ENCODE assay signal across 1 cellular context in the genomic region with DNA sequence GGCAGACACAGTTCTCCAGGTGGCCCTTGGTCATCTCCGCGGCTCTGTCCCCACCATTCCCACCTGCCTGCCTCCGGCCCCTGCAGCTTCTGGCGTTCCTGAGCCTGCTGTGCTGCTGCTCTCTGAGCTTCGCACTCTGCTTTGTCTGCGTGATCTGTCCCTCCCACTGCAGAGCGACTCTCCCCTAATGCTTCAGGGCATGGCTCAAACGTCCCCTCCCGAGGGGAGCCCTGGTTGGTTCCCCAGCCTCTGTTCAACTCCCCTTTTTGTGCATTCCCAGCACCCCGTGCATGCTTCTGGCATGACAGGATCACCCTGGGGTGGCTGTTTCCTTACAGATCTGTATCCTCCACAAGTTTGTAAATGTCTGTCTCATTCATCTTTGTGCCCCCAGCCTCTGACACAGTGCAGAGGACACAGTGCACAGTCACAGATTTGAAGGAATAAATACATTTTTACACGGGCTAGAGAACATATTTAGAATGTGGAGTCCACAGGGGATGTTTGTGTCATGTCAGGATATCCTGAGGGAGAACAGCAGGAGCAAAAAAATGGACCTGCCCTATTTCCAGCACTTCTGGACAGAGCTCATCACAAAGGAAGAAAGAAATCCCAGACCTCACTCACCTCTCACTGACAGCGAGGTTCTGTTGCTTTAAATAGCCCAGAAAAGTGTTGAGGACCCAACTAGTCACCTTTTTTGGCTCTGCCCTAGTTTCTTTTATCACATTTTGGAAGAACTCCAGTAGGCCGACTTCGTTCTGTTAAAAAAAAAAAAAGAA.
TF ChIP-seq lines count a peak whose summit lies in the region.

No MANE protein-coding gene starts in this region.

TF ChIP-seq in GM23338, 12 proteins besides CTCF, POLR2A, EP300 and RAD21 (continued from another document):
- TF ChIP-seq, protein P1, sequence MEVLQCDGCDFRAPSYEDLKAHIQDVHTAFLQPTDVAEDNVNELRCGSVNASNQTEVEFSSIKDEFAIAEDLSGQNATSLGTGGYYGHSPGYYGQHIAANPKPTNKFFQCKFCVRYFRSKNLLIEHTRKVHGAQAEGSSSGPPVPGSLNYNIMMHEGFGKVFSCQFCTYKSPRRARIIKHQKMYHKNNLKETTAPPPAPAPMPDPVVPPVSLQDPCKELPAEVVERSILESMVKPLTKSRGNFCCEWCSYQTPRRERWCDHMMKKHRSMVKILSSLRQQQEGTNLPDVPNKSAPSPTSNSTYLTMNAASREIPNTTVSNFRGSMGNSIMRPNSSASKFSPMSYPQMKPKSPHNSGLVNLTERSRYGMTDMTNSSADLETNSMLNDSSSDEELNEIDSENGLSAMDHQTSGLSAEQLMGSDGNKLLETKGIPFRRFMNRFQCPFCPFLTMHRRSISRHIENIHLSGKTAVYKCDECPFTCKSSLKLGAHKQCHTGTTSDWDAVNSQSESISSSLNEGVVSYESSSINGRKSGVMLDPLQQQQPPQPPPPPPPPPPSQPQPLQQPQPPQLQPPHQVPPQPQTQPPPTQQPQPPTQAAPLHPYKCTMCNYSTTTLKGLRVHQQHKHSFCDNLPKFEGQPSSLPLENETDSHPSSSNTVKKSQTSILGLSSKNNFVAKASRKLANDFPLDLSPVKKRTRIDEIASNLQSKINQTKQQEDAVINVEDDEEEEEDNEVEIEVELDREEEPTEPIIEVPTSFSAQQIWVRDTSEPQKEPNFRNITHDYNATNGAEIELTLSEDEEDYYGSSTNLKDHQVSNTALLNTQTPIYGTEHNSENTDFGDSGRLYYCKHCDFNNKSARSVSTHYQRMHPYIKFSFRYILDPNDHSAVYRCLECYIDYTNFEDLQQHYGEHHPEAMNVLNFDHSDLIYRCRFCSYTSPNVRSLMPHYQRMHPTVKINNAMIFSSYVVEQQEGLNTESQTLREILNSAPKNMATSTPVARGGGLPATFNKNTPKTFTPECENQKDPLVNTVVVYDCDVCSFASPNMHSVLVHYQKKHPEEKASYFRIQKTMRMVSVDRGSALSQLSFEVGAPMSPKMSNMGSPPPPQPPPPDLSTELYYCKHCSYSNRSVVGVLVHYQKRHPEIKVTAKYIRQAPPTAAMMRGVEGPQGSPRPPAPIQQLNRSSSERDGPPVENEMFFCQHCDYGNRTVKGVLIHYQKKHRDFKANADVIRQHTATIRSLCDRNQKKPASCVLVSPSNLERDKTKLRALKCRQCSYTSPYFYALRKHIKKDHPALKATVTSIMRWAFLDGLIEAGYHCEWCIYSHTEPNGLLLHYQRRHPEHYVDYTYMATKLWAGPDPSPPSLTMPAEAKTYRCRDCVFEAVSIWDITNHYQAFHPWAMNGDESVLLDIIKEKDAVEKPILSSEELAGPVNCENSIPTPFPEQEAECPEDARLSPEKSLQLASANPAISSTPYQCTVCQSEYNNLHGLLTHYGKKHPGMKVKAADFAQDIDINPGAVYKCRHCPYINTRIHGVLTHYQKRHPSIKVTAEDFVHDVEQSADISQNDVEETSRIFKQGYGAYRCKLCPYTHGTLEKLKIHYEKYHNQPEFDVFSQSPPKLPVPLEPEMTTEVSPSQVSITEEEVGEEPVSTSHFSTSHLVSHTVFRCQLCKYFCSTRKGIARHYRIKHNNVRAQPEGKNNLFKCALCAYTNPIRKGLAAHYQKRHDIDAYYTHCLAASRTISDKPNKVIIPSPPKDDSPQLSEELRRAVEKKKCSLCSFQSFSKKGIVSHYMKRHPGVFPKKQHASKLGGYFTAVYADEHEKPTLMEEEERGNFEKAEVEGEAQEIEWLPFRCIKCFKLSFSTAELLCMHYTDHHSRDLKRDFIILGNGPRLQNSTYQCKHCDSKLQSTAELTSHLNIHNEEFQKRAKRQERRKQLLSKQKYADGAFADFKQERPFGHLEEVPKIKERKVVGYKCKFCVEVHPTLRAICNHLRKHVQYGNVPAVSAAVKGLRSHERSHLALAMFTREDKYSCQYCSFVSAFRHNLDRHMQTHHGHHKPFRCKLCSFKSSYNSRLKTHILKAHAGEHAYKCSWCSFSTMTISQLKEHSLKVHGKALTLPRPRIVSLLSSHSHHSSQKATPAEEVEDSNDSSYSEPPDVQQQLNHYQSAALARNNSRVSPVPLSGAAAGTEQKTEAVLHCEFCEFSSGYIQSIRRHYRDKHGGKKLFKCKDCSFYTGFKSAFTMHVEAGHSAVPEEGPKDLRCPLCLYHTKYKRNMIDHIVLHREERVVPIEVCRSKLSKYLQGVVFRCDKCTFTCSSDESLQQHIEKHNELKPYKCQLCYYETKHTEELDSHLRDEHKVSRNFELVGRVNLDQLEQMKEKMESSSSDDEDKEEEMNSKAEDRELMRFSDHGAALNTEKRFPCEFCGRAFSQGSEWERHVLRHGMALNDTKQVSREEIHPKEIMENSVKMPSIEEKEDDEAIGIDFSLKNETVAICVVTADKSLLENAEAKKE (CRISPR knock-in tag; IDR thresholded peaks at IDR 0.05), result no peak
- no peak for TF ChIP-seq JUNB (IDR thresholded peaks at IDR 0.05; ENCODE audit: unreplicated experiment)
- no peak for TF ChIP-seq EZH2phosphoT487 (IDR thresholded peaks at IDR 0.05; ENCODE audit: unreplicated experiment)
- no peak for TF ChIP-seq ZNF114 (CRISPR knock-in tag; IDR thresholded peaks at IDR 0.05)
- no peak for TF ChIP-seq POLR2AphosphoS5 (IDR thresholded peaks at IDR 0.05; ENCODE audit: low read depth)
- TF ChIP-seq, protein P2, sequence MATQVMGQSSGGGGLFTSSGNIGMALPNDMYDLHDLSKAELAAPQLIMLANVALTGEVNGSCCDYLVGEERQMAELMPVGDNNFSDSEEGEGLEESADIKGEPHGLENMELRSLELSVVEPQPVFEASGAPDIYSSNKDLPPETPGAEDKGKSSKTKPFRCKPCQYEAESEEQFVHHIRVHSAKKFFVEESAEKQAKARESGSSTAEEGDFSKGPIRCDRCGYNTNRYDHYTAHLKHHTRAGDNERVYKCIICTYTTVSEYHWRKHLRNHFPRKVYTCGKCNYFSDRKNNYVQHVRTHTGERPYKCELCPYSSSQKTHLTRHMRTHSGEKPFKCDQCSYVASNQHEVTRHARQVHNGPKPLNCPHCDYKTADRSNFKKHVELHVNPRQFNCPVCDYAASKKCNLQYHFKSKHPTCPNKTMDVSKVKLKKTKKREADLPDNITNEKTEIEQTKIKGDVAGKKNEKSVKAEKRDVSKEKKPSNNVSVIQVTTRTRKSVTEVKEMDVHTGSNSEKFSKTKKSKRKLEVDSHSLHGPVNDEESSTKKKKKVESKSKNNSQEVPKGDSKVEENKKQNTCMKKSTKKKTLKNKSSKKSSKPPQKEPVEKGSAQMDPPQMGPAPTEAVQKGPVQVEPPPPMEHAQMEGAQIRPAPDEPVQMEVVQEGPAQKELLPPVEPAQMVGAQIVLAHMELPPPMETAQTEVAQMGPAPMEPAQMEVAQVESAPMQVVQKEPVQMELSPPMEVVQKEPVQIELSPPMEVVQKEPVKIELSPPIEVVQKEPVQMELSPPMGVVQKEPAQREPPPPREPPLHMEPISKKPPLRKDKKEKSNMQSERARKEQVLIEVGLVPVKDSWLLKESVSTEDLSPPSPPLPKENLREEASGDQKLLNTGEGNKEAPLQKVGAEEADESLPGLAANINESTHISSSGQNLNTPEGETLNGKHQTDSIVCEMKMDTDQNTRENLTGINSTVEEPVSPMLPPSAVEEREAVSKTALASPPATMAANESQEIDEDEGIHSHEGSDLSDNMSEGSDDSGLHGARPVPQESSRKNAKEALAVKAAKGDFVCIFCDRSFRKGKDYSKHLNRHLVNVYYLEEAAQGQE (IDR thresholded peaks at IDR 0.05; ENCODE audit: unreplicated experiment), result no peak
- TF ChIP-seq NANOG (IDR thresholded peaks at IDR 0.05; ENCODE audit: borderline replicate concordance), result no peak
